24 cellular contexts compared by ENCODE assay signal in the genomic region with DNA sequence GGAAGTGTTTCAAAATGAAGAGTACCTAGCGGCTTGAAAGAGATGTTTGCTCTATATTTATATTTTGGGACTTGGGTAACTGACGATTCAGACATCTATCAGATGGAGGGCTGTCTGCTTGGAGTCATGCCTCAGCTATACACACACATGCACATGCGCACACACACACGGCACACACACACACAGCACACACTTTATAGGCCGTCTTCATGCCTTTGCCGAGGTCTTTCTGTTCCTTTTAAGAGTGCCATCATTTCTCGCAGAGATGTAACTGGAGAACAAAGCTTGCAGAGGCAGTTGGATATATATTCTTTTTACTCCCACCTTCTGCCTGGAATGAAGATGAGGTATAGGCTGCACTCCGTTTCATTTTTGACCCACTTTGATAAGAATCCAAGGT.
DNase-seq lines count a peak whose midpoint lies in the region; ATAC-seq and TF ChIP-seq lines count a peak whose summit lies in the region.
"Had no signal": no experiment of that assay in that cellular context is flagged by ENCODE, and none has a peak within 500 bp of the region (broad histone marks: within the 10 kb centered on the region; RNA-seq: fewer than 3 reads in every experiment).

No MANE protein-coding gene starts in this region.

- peaks cover 76% of the 10 kb centered on the region for H3K4me1 Mint-ChIP-seq in brain
- H3K4me1 Mint-ChIP-seq in activated CD8-positive, alpha-beta T cell treated with anti-CD3 and anti-CD28 coated beads, Interleukin-2, amount 10 ng/mL, durations not matched to agents 7 days and 5 days (ENCODE audit: low read depth): no peaks in the 10 kb centered on the region
- H3K4me1 Mint-ChIP-seq: activated CD4-positive, alpha-beta T cell treated with anti-CD3 and anti-CD28 coated beads for 36 hours had no signal

- peak overlapping the region in 2 of 5 experiments; percentile 8 to 67 for H3K4me3 Mint-ChIP-seq in brain
- H3K4me3 Mint-ChIP-seq in activated CD8-positive, alpha-beta T cell treated with anti-CD3 and anti-CD28 coated beads, Interleukin-2, amount 10 ng/mL, durations not matched to agents 7 days and 5 days: no peak overlapping the region
- H3K4me3 Mint-ChIP-seq: activated CD4-positive, alpha-beta T cell treated with anti-CD3 and anti-CD28 coated beads for 36 hours; activated naive CD4-positive, alpha-beta T cell treated with anti-CD3 and anti-CD28 coated beads for 36 hours; activated T-cell treated with anti-CD3 and anti-CD28 coated beads, Interleukin-2, amount 50 U/mL, for 72 hours; CD4-positive, alpha-beta T cell; HFFc6; natural killer cell treated with Interleukin-12 subunit alpha and Interleukin-12 subunit beta and Interleukin-15 and Interleukin-18, amount 100 ng/mL, for 72 hours had no signal

- no peaks in the 10 kb centered on the region for H3K36me3 Mint-ChIP-seq in brain
- no peaks in the 10 kb centered on the region for H3K36me3 Mint-ChIP-seq in activated CD8-positive, alpha-beta T cell treated with anti-CD3 and anti-CD28 coated beads, Interleukin-2, amount 10 ng/mL, durations not matched to agents 7 days and 5 days (ENCODE audit: low read depth)
- H3K36me3 Mint-ChIP-seq: natural killer cell treated with Interleukin-12 subunit alpha and Interleukin-12 subunit beta and Interleukin-15 and Interleukin-18, amount 100 ng/mL, for 72 hours had no signal

- POLR2A ChIA-PET in activated CD8-positive, alpha-beta T cell treated with anti-CD3 and anti-CD28 coated beads, Interleukin-2, amount 10 ng/mL, durations not matched to agents 7 days and 5 days (lab: Charles Lee): no interaction called here

- H3K36me3 ChIP-seq in HUES6 (ENCODE audit: control insufficient read depth, insufficient read depth, low read length) (no peaks in the 10 kb centered on the region), sigmoid colon (no peaks in the 10 kb centered on the region)
- H3K36me3 ChIP-seq: heart left ventricle, Peyer's patch, upper lobe of left lung had no signal

- no peaks in the 10 kb centered on the region for H3K9me3 ChIP-seq in HUES6 (ENCODE audit: control insufficient read depth, insufficient read depth, low read depth, low read length)
- H3K9me3 ChIP-seq in sigmoid colon: no peaks in the 10 kb centered on the region
- H3K9me3 ChIP-seq: heart left ventricle, Peyer's patch, upper lobe of left lung had no signal

- H3K27me3 Mint-ChIP-seq in brain: peaks cover 2% of the 10 kb centered on the region
- H3K27me3 Mint-ChIP-seq in activated CD8-positive, alpha-beta T cell treated with anti-CD3 and anti-CD28 coated beads, Interleukin-2, amount 10 ng/mL, durations not matched to agents 7 days and 5 days (ENCODE audit: low read depth): peaks cover 1% of the 10 kb centered on the region
- H3K27me3 Mint-ChIP-seq: natural killer cell treated with Interleukin-12 subunit alpha and Interleukin-12 subunit beta and Interleukin-15 and Interleukin-18, amount 100 ng/mL, for 72 hours had no signal

- H3K9ac ChIP-seq in HUES6 (ENCODE audit: low read length): no peak overlapping the region
- H3K9ac ChIP-seq: KMS-11 had no signal

- H3K27ac ChIP-seq in HUES6 (ENCODE audit: low read depth, low read length): peak overlapping the region; percentile 52; the same call in 1 of the 2 replicates
- peak overlapping the region in 3 of 4 donors; percentile 4 to 53 (median 29) for H3K27ac ChIP-seq in sigmoid colon
- H3K27ac ChIP-seq: KMS-11 had no signal

- ATAC-seq in activated CD8-positive, alpha-beta T cell treated with anti-CD3 and anti-CD28 coated beads, Interleukin-2, amount 10 ng/mL, durations not matched to agents 7 days and 5 days: no peak
- ATAC-seq: activated CD4-positive, alpha-beta T cell treated with anti-CD3 and anti-CD28 coated beads for 36 hours; activated T-cell treated with anti-CD3 and anti-CD28 coated beads, Interleukin-2, amount 50 U/mL, for 72 hours; heart left ventricle; natural killer cell treated with Interleukin-12 subunit alpha and Interleukin-12 subunit beta and Interleukin-15 and Interleukin-18, amount 100 ng/mL, for 72 hours had no signal

- 91 to 92% methylated on average over 8 of the region's 8 CpGs for WGBS in sigmoid colon, 2 donors
- WGBS in lower leg skin, 2 donors: 94 to 95% methylated on average over 8 of the region's 8 CpGs

- H3K4me1 ChIP-seq in HUES6 (ENCODE audit: control insufficient read depth, insufficient read depth, low read length): peaks cover 93% of the 10 kb centered on the region
- H3K4me1 ChIP-seq in sigmoid colon: peaks cover 0 to 70% (median 61%) of the 10 kb centered on the region in 4 donors

- TF ChIP-seq EP300 in sigmoid colon (IDR thresholded peaks at IDR 0.05): no peak

- intact Hi-C loops in sigmoid colon (cut with DNase I) (no loop called here), lower leg skin (cut with DNase I; ENCODE audit: low total_unique reads) (no loop called here)

- H3K9me3 Mint-ChIP-seq in brain: no peaks in the 10 kb centered on the region
- H3K9me3 Mint-ChIP-seq in activated CD8-positive, alpha-beta T cell treated with anti-CD3 and anti-CD28 coated beads, Interleukin-2, amount 10 ng/mL, durations not matched to agents 7 days and 5 days (ENCODE audit: insufficient read depth): no peaks in the 10 kb centered on the region
- H3K9me3 Mint-ChIP-seq: activated naive CD4-positive, alpha-beta T cell treated with anti-CD3 and anti-CD28 coated beads for 36 hours; CD4-positive, alpha-beta T cell; HFFc6 had no signal

- no peak for TF ChIP-seq CTCF in brain (conservative IDR thresholded peaks at IDR 0.05)
- no peak for TF ChIP-seq CTCF in sigmoid colon (IDR thresholded peaks at IDR 0.05)
- no peak for TF ChIP-seq CTCF in lower leg skin (IDR thresholded peaks at IDR 0.05)

- CTCF ChIA-PET in activated CD8-positive, alpha-beta T cell treated with anti-CD3 and anti-CD28 coated beads, Interleukin-2, amount 10 ng/mL, durations not matched to agents 7 days and 5 days (lab: Charles Lee): interaction anchor here (1.2 kb wide), 1 partner anchor 61 kb away, joined by 3 read pairs; no protein-coding TSS in a partner anchor

- TF ChIP-seq POLR2A in sigmoid colon (IDR thresholded peaks at IDR 0.05) (no peak), lower leg skin (IDR thresholded peaks at IDR 0.05) (no peak)

- DNase-seq in left kidney (ENCODE audit: low read depth, low spot score): peak; percentile 65
- no peak for DNase-seq in sigmoid colon
- no peak for DNase-seq in amniotic stem cell (lab: John Stamatoyannopoulos, UW)
- DNase-seq in lower leg skin (ENCODE audit: low spot score in 2 of 2): no peak
- DNase-seq in stimulated activated naive CD4-positive, alpha-beta T cell (lab: John Stamatoyannopoulos, UW): no peak
- DNase-seq in activated CD8-positive, alpha-beta T cell treated with anti-CD3 and anti-CD28 coated beads, Interleukin-2, amount 10 ng/mL, durations not matched to agents 7 days and 5 days: no peak
- DNase-seq: activated CD4-positive, alpha-beta T cell treated with anti-CD3 and anti-CD28 coated beads for 36 hours; activated naive CD4-positive, alpha-beta T cell treated with anti-CD3 and anti-CD28 coated beads for 36 hours; activated T-cell treated with anti-CD3 and anti-CD28 coated beads, Interleukin-2, amount 50 U/mL, for 72 hours; amygdala; caudate nucleus; CD4-positive, alpha-beta T cell; DMS 273 treated with DMSO at 0.1 percent for 48 hours; heart left ventricle; HFFc6; NCI-H1436 treated with DMSO at 0.1 percent for 48 hours; NCI-H2171 treated with DMSO at 0.1 percent for 48 hours; NCI-H524 treated with DMSO at 0.1 percent for 48 hours; Peyer's patch had no signal

- H3K4me3 ChIP-seq in HUES6 (ENCODE audit: low read depth, low read length) (no peak overlapping the region), sigmoid colon (no peak overlapping the region), lower leg skin (ENCODE audit: low read depth, poor library complexity, severe bottlenecking) (no peak overlapping the region)
- H3K4me3 ChIP-seq: heart left ventricle, Peyer's patch, upper lobe of left lung had no signal

- H3K27ac Mint-ChIP-seq in brain: peak overlapping the region; percentile 22 to 95 (median 49)
- no peak overlapping the region for H3K27ac Mint-ChIP-seq in activated CD8-positive, alpha-beta T cell treated with anti-CD3 and anti-CD28 coated beads, Interleukin-2, amount 10 ng/mL, durations not matched to agents 7 days and 5 days
- H3K27ac Mint-ChIP-seq: activated CD4-positive, alpha-beta T cell treated with anti-CD3 and anti-CD28 coated beads for 36 hours; activated naive CD4-positive, alpha-beta T cell treated with anti-CD3 and anti-CD28 coated beads for 36 hours; activated T-cell treated with anti-CD3 and anti-CD28 coated beads, Interleukin-2, amount 50 U/mL, for 72 hours; CD4-positive, alpha-beta T cell; HFFc6; natural killer cell treated with Interleukin-12 subunit alpha and Interleukin-12 subunit beta and Interleukin-15 and Interleukin-18, amount 100 ng/mL, for 72 hours had no signal

- no peaks in the 10 kb centered on the region for H3K27me3 ChIP-seq in HUES6 (ENCODE audit: control insufficient read depth, insufficient read depth, low read length)
- no peaks in the 10 kb centered on the region for H3K27me3 ChIP-seq in sigmoid colon
- H3K27me3 ChIP-seq: heart left ventricle, Peyer's patch, upper lobe of left lung had no signal
